Comparison of ENCODE assay signal across 28 cellular contexts in genomic region chr7:5332579-5332978, GRCh38.
"Had no signal": no experiment of that assay in that cellular context is flagged by ENCODE, and none has a peak within 500 bp of the region (broad histone marks: within the 10 kb centered on the region; RNA-seq: fewer than 3 reads in every experiment).

No MANE protein-coding gene starts in this region.

- H2AFZ ChIP-seq: parathyroid adenoma had no signal

- H3K27me3 ChIP-seq: brain microvascular endothelial cell, dorsolateral prefrontal cortex, vagina had no signal

- H3K4me1 ChIP-seq: psoas muscle, vagina had no signal

- H3K9me3 ChIP-seq: psoas muscle had no signal

- DNase-seq: activated CD4-positive, alpha-beta memory T cell treated with anti-CD3 and anti-CD28 coated beads for 36 hours; activated CD4-positive, alpha-beta T cell treated with anti-CD3 and anti-CD28 coated beads, Interleukin-2, amount 10 ng/mL, durations not matched to agents 24 days and 14 days; activated CD4-positive, CD25-positive, alpha-beta regulatory T cell treated with anti-CD3 and anti-CD28 coated beads, Interleukin-2, amount 50 U/mL, for 72 hours; activated CD8-positive, alpha-beta memory T cell treated with anti-CD3 and anti-CD28 coated beads, Interleukin-2, amount 50 U/mL, for 4 hours; activated gamma-delta T cell treated with Interleukin-2 at 50 U/mL for 16 hours; activated naive CD4-positive, alpha-beta T cell treated with anti-CD3 and anti-CD28 coated beads, Interleukin-2, amount 50 U/mL, for 16 hours; activated T-cell treated with anti-CD3 and anti-CD28 coated beads, Interleukin-2, amount 50 U/mL, for 1 hour; amniotic stem cell; brain microvascular endothelial cell; dorsolateral prefrontal cortex; effector memory CD8-positive, alpha-beta T cell; erythroblast; head of caudate nucleus; hippocampal formation; left colon; mammary epithelial cell; naive B cell; nephron progenitor cell; nucleus accumbens; psoas muscle; stimulated activated CD4-positive, alpha-beta T cell treated with anti-CD3 and anti-CD28 coated beads, Interleukin-2, amount 100 ng/mL, for 48 hours; stimulated activated naive CD4-positive, alpha-beta T cell treated with Interleukin-2 at 50 U/mL for 16 hours; T-helper 17 cell; T1000 had no signal

- H3K27ac ChIP-seq: brain microvascular endothelial cell, coronary artery, dorsolateral prefrontal cortex, parathyroid adenoma, psoas muscle, thoracic aorta, vagina had no signal

- H3K4me3 ChIP-seq: coronary artery, dorsolateral prefrontal cortex, psoas muscle, thoracic aorta, vagina had no signal

- ATAC-seq: effector memory CD8-positive, alpha-beta T cell; T-helper 17 cell had no signal

- H3K9ac ChIP-seq: parathyroid adenoma had no signal
